In genomic region chr18:11464129-11464528, GRCh38 we compare ENCODE assay signal across 24 cellular contexts.
DNase-seq lines count a peak whose midpoint lies in the region; ATAC-seq, FAIRE-seq and TF ChIP-seq lines count a peak whose summit lies in the region.
"Had no signal": no experiment of that assay in that cellular context is flagged by ENCODE, and none has a peak within 500 bp of the region (broad histone marks: within the 10 kb centered on the region; RNA-seq: fewer than 3 reads in every experiment).

No MANE protein-coding gene starts in this region.

- TF ChIP-seq POLR2A in H1 (IDR thresholded peaks at IDR 0.05; ENCODE audit: control extremely low read depth in 1 of 2, low read depth in 2 of 2, low read length in 2 of 2): no peak

- TF ChIP-seq CTCF in D721Med (IDR thresholded peaks at IDR 0.05; ENCODE audit: insufficient read depth, missing control alignments): peak; percentile 16
- TF ChIP-seq CTCF in OCI-LY7 (conservative IDR thresholded peaks at IDR 0.05; ENCODE audit: low read length): no peak
- TF ChIP-seq CTCF in H1 (IDR thresholded peaks at IDR 0.05; ENCODE audit: control extremely low read depth in 1 of 3, insufficient read depth in 1 of 3, low read depth in 1 of 3, low read length in 3 of 3): no peak
- TF ChIP-seq CTCF in pancreas (IDR thresholded peaks at IDR 0.05): no peak
- TF ChIP-seq CTCF in SK-N-SH (IDR thresholded peaks at IDR 0.05): no peak

- no peaks in the 10 kb centered on the region for H3K27me3 ChIP-seq in H1 (replicated peaks in 1 of 4; ENCODE audit: control insufficient read depth in 3 of 4, extremely low read depth in 1 of 4, insufficient read depth in 3 of 4, low read length in 3 of 4)
- no peaks in the 10 kb centered on the region for H3K27me3 ChIP-seq in pancreas
- no peaks in the 10 kb centered on the region; the same call in 1 of the 2 replicates for H3K27me3 ChIP-seq in SK-N-SH (ENCODE audit: insufficient read depth)
- H3K27me3 ChIP-seq: BLaER1 treated with 17β-estradiol and CSF1 and Interleukin-3, amounts not matched to agents 10 nM and 100 nM had no signal

- POLR2A ChIA-PET in OCI-LY7 (lab: Charles Lee): interaction anchor here (1.2 kb wide), 1 partner anchor 54 kb away, joined by 3 read pairs; no protein-coding TSS in a partner anchor
- POLR2A ChIA-PET in H1 (lab: Charles Lee; ENCODE audit: partially characterized antibody): no interaction called here
- POLR2A ChIA-PET in SK-N-SH (lab: Yijun Ruan, JAX): no interaction called here

- no peak overlapping the region for H3K56ac ChIP-seq in H1 (replicated peaks; ENCODE audit: insufficient read length, low read depth, low read length)

- no peak overlapping the region for H3K9ac ChIP-seq in H1 (replicated peaks in 1 of 4; ENCODE audit: extremely low read depth in 1 of 4, low read depth in 3 of 4, low read length in 3 of 4)
- H3K9ac ChIP-seq in SK-N-SH: no peak overlapping the region
- H3K9ac ChIP-seq: BLaER1 treated with 17β-estradiol and CSF1 and Interleukin-3, amounts not matched to agents 10 nM and 100 nM had no signal

- CTCF ChIA-PET in OCI-LY7 (lab: Charles Lee; ENCODE audit: unreplicated experiment): no interaction called here
- CTCF ChIA-PET in H1 (lab: Charles Lee; ENCODE audit: partially characterized antibody): interaction anchor here (0.6 to 2.2 kb wide), 4 partner anchors 21 to 89 kb away, joined by 3 to 6 read pairs (median 4); no protein-coding TSS in a partner anchor
- CTCF ChIA-PET in SK-N-SH (lab: Yijun Ruan, JAX): interaction anchor here (0.7 kb wide), 1 partner anchor 656 kb away, joined by 3 read pairs; no protein-coding TSS in a partner anchor

- H3K23me2 ChIP-seq in H1 (ENCODE audit: low read depth, low read length): no peaks in the 10 kb centered on the region

- no peak overlapping the region for H3K4me2 ChIP-seq in OCI-LY7 (ENCODE audit: low read length)
- no peak overlapping the region for H3K4me2 ChIP-seq in H1 (ENCODE audit: insufficient read depth in 1 of 2, low read depth in 2 of 2, low read length in 2 of 2)
- H3K4me2 ChIP-seq in SK-N-SH: no peak overlapping the region
- H3K4me2 ChIP-seq: A549; BLaER1 treated with 17β-estradiol and CSF1 and Interleukin-3, amounts not matched to agents 10 nM and 100 nM had no signal

- no peak for ATAC-seq in HG03432 (IDR thresholded peaks at IDR 0.05; ENCODE audit: unreplicated experiment)
- ATAC-seq in pancreas: no peak
- ATAC-seq: A549; CD8-positive, alpha-beta T cell had no signal

- peak; percentile 10 for DNase-seq in DMS 273 (lab: John Stamatoyannopoulos, UW; ENCODE audit: unreplicated experiment)
- DNase-seq in DMS 273 treated with DMSO at 0.1 percent for 48 hours (lab: John Stamatoyannopoulos, UW): no peak
- DNase-seq in D721Med (ENCODE audit: insufficient read length, low spot score): no peak
- peak; percentile 2 for DNase-seq in OCI-LY7 (ENCODE audit: low spot score)
- DNase-seq in H1 (ENCODE audit: low read depth in 1 of 2, low spot score in 2 of 2): no peak
- no peak for DNase-seq in pancreas
- no peak for DNase-seq in SK-N-SH
- DNase-seq: AML-193; Calu3; CD4-positive, alpha-beta T cell; CD8-positive, alpha-beta T cell; DMS153; DMS53; DMS79; GF-D8 had no signal

- no peak overlapping the region for H3K18ac ChIP-seq in H1 (ENCODE audit: extremely low read depth, low read length)

- H4K91ac ChIP-seq in H1 (replicated peaks; ENCODE audit: insufficient read length, low read length): no peak overlapping the region

- H3K14ac ChIP-seq in H1 (ENCODE audit: insufficient read length): no peak overlapping the region

- H3K23ac ChIP-seq in H1 (ENCODE audit: insufficient read length): no peak overlapping the region

- WGBS in H1 (ENCODE audit: extremely low coverage in 1 of 2, insufficient coverage in 1 of 2, insufficient read length in 1 of 2, insufficient replicate concordance in 2 of 2, low coverage in 1 of 2, low lambda C conversion rate in 2 of 2, missing lambda C conversion rate in 1 of 2), 2 experiments: 91% methylated on average over 2 of the region's 2 CpGs; no CpG with 5 or more reads in 1 of the 2 experiments
- WGBS in pancreas, 2 donors: 56 to 65% methylated on average over 2 of the region's 2 CpGs
- 0% methylated on average over 1 of the region's 2 CpGs for WGBS in SK-N-SH (ENCODE audit: low lambda C conversion rate)

- no peak overlapping the region for H4K8ac ChIP-seq in H1 (ENCODE audit: extremely low read depth, insufficient read depth, low read length)

- H3K4ac ChIP-seq in H1 (replicated peaks; ENCODE audit: insufficient read length, low read depth, low read length): no peak overlapping the region

- no peak overlapping the region for H3K4me3 ChIP-seq in OCI-LY7 (ENCODE audit: low read depth, low read length, poor library complexity, severe bottlenecking)
- H3K4me3 ChIP-seq in H1 (ENCODE audit: extremely low read depth in 1 of 4, insufficient read depth in 2 of 4, low read depth in 3 of 4, low read length in 4 of 4): no peak overlapping the region
- no peak overlapping the region for H3K4me3 ChIP-seq in pancreas
- no peak overlapping the region for H3K4me3 ChIP-seq in SK-N-SH (ENCODE audit: low read depth in 2 of 2, low read length in 1 of 2)
- H3K4me3 ChIP-seq: A549; BLaER1 treated with 17β-estradiol and CSF1 and Interleukin-3, amounts not matched to agents 10 nM and 100 nM had no signal

- TF ChIP-seq EP300 in H1 (IDR thresholded peaks at IDR 0.05; ENCODE audit: borderline replicate concordance in 1 of 2, low read depth in 2 of 2, low read length in 2 of 2) (no peak), SK-N-SH (IDR thresholded peaks at IDR 0.05; ENCODE audit: borderline replicate concordance in 1 of 2, low read depth in 1 of 2, low read length in 1 of 2) (no peak)

- H3K9me3 ChIP-seq in OCI-LY7 (ENCODE audit: low read length) (no peaks in the 10 kb centered on the region), H1 (ENCODE audit: insufficient read depth in 2 of 2, low read depth in 1 of 2, low read length in 1 of 2) (no peaks in the 10 kb centered on the region), pancreas (no peaks in the 10 kb centered on the region), SK-N-SH (no peaks in the 10 kb centered on the region)
- H3K9me3 ChIP-seq: A549, Caco-2 had no signal

- no peak overlapping the region for H2BK5ac ChIP-seq in H1 (ENCODE audit: low read depth, low read length)

- H2AFZ ChIP-seq in OCI-LY7 (ENCODE audit: low read length) (no peak overlapping the region), H1 (ENCODE audit: low read length) (no peak overlapping the region), SK-N-SH (ENCODE audit: low read depth) (no peak overlapping the region)

- no peaks in the 10 kb centered on the region for H4K20me1 ChIP-seq in OCI-LY7 (ENCODE audit: insufficient read depth, low read length)
- no peaks in the 10 kb centered on the region for H4K20me1 ChIP-seq in H1 (replicated peaks in 1 of 2; ENCODE audit: control insufficient read depth in 1 of 2, insufficient read depth in 2 of 2, low read length in 2 of 2)
- no peaks in the 10 kb centered on the region for H4K20me1 ChIP-seq in SK-N-SH (ENCODE audit: insufficient read depth)
- H4K20me1 ChIP-seq: BLaER1 treated with 17β-estradiol and CSF1 and Interleukin-3, amounts not matched to agents 10 nM and 100 nM had no signal

- no peaks in the 10 kb centered on the region for H3F3A ChIP-seq in SK-N-SH (replicated peaks; ENCODE audit: insufficient read depth)

- no peak overlapping the region for H2BK120ac ChIP-seq in H1 (replicated peaks; ENCODE audit: low read depth, low read length)

- no peak overlapping the region for H2BK15ac ChIP-seq in H1 (ENCODE audit: low read length)

- H3K79me1 ChIP-seq in H1 (ENCODE audit: low read depth, low read length): no peaks in the 10 kb centered on the region

- no peak for FAIRE-seq in D721Med (lab: Jason Lieb, UNC)
- peak; percentile 24 for FAIRE-seq in H1 (lab: Jason Lieb, UNC)
- FAIRE-seq in pancreas (lab: Jason Lieb, UNC): no peak
- FAIRE-seq: A549, G401.6, GM12891, GM19239 had no signal

- no peak overlapping the region for H2AK5ac ChIP-seq in H1 (ENCODE audit: low read depth, low read length)

- BruUV-seq in OCI-LY7 (replicated peaks; lab: Mats Ljungman, UMichigan): no TSS peak

- no peaks in the 10 kb centered on the region; the same call in 1 of the 2 replicates for H3K9me2 ChIP-seq in OCI-LY7 (ENCODE audit: insufficient read depth, low read length)
- no peaks in the 10 kb centered on the region for H3K9me2 ChIP-seq in SK-N-SH

- H3K36me3 ChIP-seq in OCI-LY7 (ENCODE audit: insufficient read depth, low read length) (no peaks in the 10 kb centered on the region), H1 (ENCODE audit: control insufficient read depth in 2 of 4, insufficient read depth in 4 of 4, low read length in 3 of 4) (no peaks in the 10 kb centered on the region), pancreas (no peaks in the 10 kb centered on the region), SK-N-SH (replicated peaks in 1 of 2; ENCODE audit: control insufficient read depth in 1 of 2, insufficient read depth in 2 of 2, low read length in 1 of 2) (no peaks in the 10 kb centered on the region)
- H3K36me3 ChIP-seq: BLaER1 treated with 17β-estradiol and CSF1 and Interleukin-3, amounts not matched to agents 10 nM and 100 nM had no signal

- H2BK12ac ChIP-seq in H1 (ENCODE audit: low read depth, low read length): no peak overlapping the region

- intact Hi-C loops in OCI-LY7 (cut with micrococcal nuclease; ENCODE audit: unreplicated experiment) (no loop called here), pancreas (cut with DNase I) (no loop called here)

- H3K79me2 ChIP-seq in OCI-LY7 (ENCODE audit: insufficient read depth, low read depth, low read length) (no peaks in the 10 kb centered on the region), H1 (ENCODE audit: control insufficient read depth in 1 of 2, insufficient read depth in 2 of 2, low read length in 2 of 2) (no peaks in the 10 kb centered on the region), SK-N-SH (ENCODE audit: insufficient read depth) (no peaks in the 10 kb centered on the region)

- H4K5ac ChIP-seq in H1 (ENCODE audit: insufficient read length, low read depth, low read length): no peak overlapping the region

- no peak for TF ChIP-seq RAD21 in H1 (IDR thresholded peaks at IDR 0.05 in 1 of 2, conservative IDR thresholded peaks at IDR 0.05 in 1 of 2; ENCODE audit: low read depth in 2 of 2, low read length in 2 of 2)
- TF ChIP-seq RAD21 in SK-N-SH (IDR thresholded peaks at IDR 0.05; ENCODE audit: low read length): no peak

- H2BK20ac ChIP-seq in H1 (ENCODE audit: low read length): no peak overlapping the region

- no peaks in the 10 kb centered on the region for H3K4me1 ChIP-seq in OCI-LY7 (ENCODE audit: insufficient read depth, low read length, poor library complexity, severe bottlenecking)
- H3K4me1 ChIP-seq in H1 (replicated peaks in 1 of 4; ENCODE audit: control insufficient read depth in 3 of 4, insufficient read depth in 4 of 4, low read length in 3 of 4): no peaks in the 10 kb centered on the region
- no peaks in the 10 kb centered on the region for H3K4me1 ChIP-seq in pancreas
- no peaks in the 10 kb centered on the region for H3K4me1 ChIP-seq in SK-N-SH (ENCODE audit: control insufficient read depth in 1 of 2, insufficient read depth in 2 of 2, low read depth in 1 of 2, low read length in 1 of 2)
- H3K4me1 ChIP-seq: A549; BLaER1 treated with 17β-estradiol and CSF1 and Interleukin-3, amounts not matched to agents 10 nM and 100 nM; Caco-2 had no signal

- H3K27ac ChIP-seq in OCI-LY7 (ENCODE audit: low read depth, low read length, poor library complexity, severe bottlenecking) (no peak overlapping the region), H1 (ENCODE audit: low read depth, low read length) (no peak overlapping the region), pancreas (no peak overlapping the region), SK-N-SH (ENCODE audit: low read depth in 2 of 2, low read length in 1 of 2) (no peak overlapping the region)
- H3K27ac ChIP-seq: 22Rv1; A549; BLaER1 treated with 17β-estradiol and CSF1 and Interleukin-3, amounts not matched to agents 10 nM and 100 nM; C4-2B had no signal

Comparison
In these comparisons a context has a peak if more than half of its experiments do, and no peak if none do; other contexts are left out.
1. DNase-seq: peak in DMS 273 (single experiment) and OCI-LY7 (single experiment); none in DMS 273 treated with DMSO at 0.1 percent for 48 hours (single experiment), D721Med (single experiment), H1 (0 of 2), pancreas (0 of 6) and SK-N-SH (single experiment).